Comparison of ENCODE assay signal across 16 cellular contexts in genomic region chr6:136036071-136036380, GRCh38.
DNase-seq lines count a peak whose midpoint lies in the region; ATAC-seq lines count a peak whose summit lies in the region.
"Had no signal": no experiment of that assay in that cellular context is flagged by ENCODE, and none has a peak within 500 bp of the region (broad histone marks: within the 10 kb centered on the region; RNA-seq: fewer than 3 reads in every experiment).

No MANE protein-coding gene starts in this region.

- H3K4me3 Mint-ChIP-seq in CD4-positive, alpha-beta memory T cell, result no peak overlapping the region
- H3K4me3 Mint-ChIP-seq: activated CD4-positive, alpha-beta T cell treated with anti-CD3 and anti-CD28 coated beads, Interleukin-2, amount 10 ng/mL, durations not matched to agents 24 days and 14 days; activated naive CD4-positive, alpha-beta T cell treated with anti-CD3 and anti-CD28 coated beads, Interleukin-2, amount 50 U/mL, for 24 hours; CD4-positive, alpha-beta T cell had no signal

- H4K91ac ChIP-seq in mesenchymal stem cell (ENCODE audit: low read length), result no peak overlapping the region

- no peaks in the 10 kb centered on the region for H4K20me1 ChIP-seq in GM23248 (ENCODE audit: insufficient read depth)

- H3F3A ChIP-seq in GM23248 (ENCODE audit: insufficient read depth), result peaks cover 36% of the 10 kb centered on the region

- H3K79me1 ChIP-seq in mesenchymal stem cell (replicated peaks; ENCODE audit: low read length, poor library complexity, severe bottlenecking), result peaks cover 2% of the 10 kb centered on the region

- H3K18ac ChIP-seq in mesenchymal stem cell (ENCODE audit: low read depth in 1 of 2, low read length in 2 of 2), result no peak overlapping the region

- 98 to 100% methylated on average over 2 of the region's 2 CpGs for WGBS in GM23248 (ENCODE audit: low coverage in 1 of 2, low lambda C conversion rate in 2 of 2, missing lambda C conversion rate in 2 of 2), 2 experiments
- 100% methylated on average over 1 of the region's 2 CpGs for WGBS in mesenchymal stem cell

- no peak overlapping the region for H2AK5ac ChIP-seq in mesenchymal stem cell (ENCODE audit: low read length, severe bottlenecking)

- no peaks in the 10 kb centered on the region for H3K9me3 Mint-ChIP-seq in CD4-positive, alpha-beta memory T cell
- H3K9me3 Mint-ChIP-seq: activated CD4-positive, alpha-beta T cell treated with anti-CD3 and anti-CD28 coated beads, Interleukin-2, amount 10 ng/mL, durations not matched to agents 24 days and 14 days; activated naive CD4-positive, alpha-beta T cell treated with anti-CD3 and anti-CD28 coated beads, Interleukin-2, amount 50 U/mL, for 24 hours; CD4-positive, alpha-beta T cell had no signal

- no peak overlapping the region for H4K8ac ChIP-seq in mesenchymal stem cell (ENCODE audit: low read length)

- intact Hi-C loops in CD4-positive, alpha-beta memory T cell (cut with micrococcal nuclease), result no loop called here

- H3K9me3 ChIP-seq in GM23248 (ENCODE audit: low read depth) (no peaks in the 10 kb centered on the region), mesenchymal stem cell (ENCODE audit: control insufficient read depth, low read length) (no peaks in the 10 kb centered on the region), subcutaneous abdominal adipose tissue (ENCODE audit: control insufficient read depth in 5 of 5, low read length in 5 of 5) (no peaks in the 10 kb centered on the region)
- H3K9me3 ChIP-seq in CD4-positive, alpha-beta memory T cell (ENCODE audit: control insufficient read depth in 1 of 2, low read length in 2 of 2), result no peaks in the 10 kb centered on the region
- H3K9me3 ChIP-seq: lower lobe of right lung had no signal

- ATAC-seq in HG03139 (IDR thresholded peaks at IDR 0.05; ENCODE audit: unreplicated experiment), result no peak
- ATAC-seq: lower lobe of right lung had no signal

- H2BK15ac ChIP-seq in mesenchymal stem cell (ENCODE audit: low read depth, poor library complexity, severe bottlenecking), result no peak overlapping the region

- H2AFZ ChIP-seq in GM23248 (peak overlapping the region; percentile 42; the same call in 1 of the 2 replicates), mesenchymal stem cell (ENCODE audit: low read depth, low read length) (no peak overlapping the region)

- H3K36me3 Mint-ChIP-seq in CD4-positive, alpha-beta memory T cell, result no peaks in the 10 kb centered on the region
- H3K36me3 Mint-ChIP-seq: activated naive CD4-positive, alpha-beta T cell treated with anti-CD3 and anti-CD28 coated beads, Interleukin-2, amount 50 U/mL, for 24 hours had no signal

- H3K79me2 ChIP-seq in GM23248 (ENCODE audit: insufficient read depth), result peaks cover 32% of the 10 kb centered on the region

- no peak for DNase-seq in GM23248
- no peak for DNase-seq in mesenchymal stem cell
- DNase-seq in CD4-positive, alpha-beta memory T cell, result no peak
- no peak for DNase-seq in AML-193 (lab: John Stamatoyannopoulos, UW)
- DNase-seq: activated CD4-positive, alpha-beta T cell treated with anti-CD3 and anti-CD28 coated beads, Interleukin-2, amount 10 ng/mL, durations not matched to agents 24 days and 14 days; CD4-positive, alpha-beta T cell; lower lobe of right lung; NCI-H2029 treated with DMSO at 0.1 percent for 48 hours; NCI-H345; NCI-H748 treated with DMSO at 0.1 percent for 48 hours; RPMI8226 had no signal

- H3K9me2 ChIP-seq in GM23248 (ENCODE audit: insufficient read depth), result no peaks in the 10 kb centered on the region

- CTCF ChIA-PET in CD4-positive, alpha-beta memory T cell (lab: Charles Lee; ENCODE audit: partially characterized antibody), result no interaction called here

- peaks cover 0 to 7% (median 1%) of the 10 kb centered on the region in 4 donors for H3K4me1 Mint-ChIP-seq in CD4-positive, alpha-beta memory T cell
- H3K4me1 Mint-ChIP-seq: activated naive CD4-positive, alpha-beta T cell treated with anti-CD3 and anti-CD28 coated beads, Interleukin-2, amount 50 U/mL, for 24 hours had no signal

- no peak overlapping the region for H3K4ac ChIP-seq in mesenchymal stem cell (ENCODE audit: low read depth in 1 of 2, low read length in 2 of 2)

- H3K23ac ChIP-seq in mesenchymal stem cell (ENCODE audit: low read length in 2 of 2), result no peak overlapping the region

- H3K27ac ChIP-seq in GM23248 (peak overlapping the region; percentile 75), angular gyrus (ENCODE audit: low read depth, low read length) (peak overlapping the region; percentile 54), mesenchymal stem cell (ENCODE audit: low read length, poor library complexity, severe bottlenecking) (no peak overlapping the region), subcutaneous abdominal adipose tissue (ENCODE audit: low read depth, low read length) (peak overlapping the region; percentile 38)
- no peak overlapping the region for H3K27ac ChIP-seq in CD4-positive, alpha-beta memory T cell (ENCODE audit: low read depth, low read length)
- H3K27ac ChIP-seq: VCaP had no signal

- peaks cover 6% of the 10 kb centered on the region in 2 donors for H3K27me3 Mint-ChIP-seq in CD4-positive, alpha-beta memory T cell
- H3K27me3 Mint-ChIP-seq: activated naive CD4-positive, alpha-beta T cell treated with anti-CD3 and anti-CD28 coated beads, Interleukin-2, amount 50 U/mL, for 24 hours; CD4-positive, alpha-beta T cell had no signal

- H3K4me2 ChIP-seq in GM23248 (ENCODE audit: unreplicated experiment), result peak overlapping the region; percentile 23
- no peak overlapping the region for H3K4me2 ChIP-seq in mesenchymal stem cell (ENCODE audit: low read length, poor library complexity, severe bottlenecking)

- in situ Hi-C loops in GM23248 (cut with MboI), result no loop called here

- no peaks in the 10 kb centered on the region for H3K27me3 ChIP-seq in GM23248 (replicated peaks; ENCODE audit: insufficient read depth)
- no peaks in the 10 kb centered on the region for H3K27me3 ChIP-seq in mesenchymal stem cell (ENCODE audit: control insufficient read depth in 1 of 2, insufficient read depth in 1 of 2, low read length in 2 of 2)
- H3K27me3 ChIP-seq in subcutaneous abdominal adipose tissue (ENCODE audit: control insufficient read depth in 5 of 5, insufficient read depth in 4 of 5, low read length in 5 of 5), result no peaks in the 10 kb centered on the region
- no peaks in the 10 kb centered on the region for H3K27me3 ChIP-seq in CD4-positive, alpha-beta memory T cell (ENCODE audit: insufficient read depth, low read length)

- no peak overlapping the region for H3K27ac Mint-ChIP-seq in CD4-positive, alpha-beta memory T cell
- H3K27ac Mint-ChIP-seq: activated CD4-positive, alpha-beta T cell treated with anti-CD3 and anti-CD28 coated beads, Interleukin-2, amount 10 ng/mL, durations not matched to agents 24 days and 14 days; activated naive CD4-positive, alpha-beta T cell treated with anti-CD3 and anti-CD28 coated beads, Interleukin-2, amount 50 U/mL, for 24 hours; CD4-positive, alpha-beta T cell had no signal

- no peak overlapping the region for H2BK12ac ChIP-seq in mesenchymal stem cell (ENCODE audit: low read length in 2 of 2)

- H2BK120ac ChIP-seq in mesenchymal stem cell (ENCODE audit: low read depth, low read length), result no peak overlapping the region

- no peak overlapping the region for H3K9ac ChIP-seq in GM23248
- H3K9ac ChIP-seq in mesenchymal stem cell (ENCODE audit: low read length), result peak overlapping the region; percentile 94
- H3K9ac ChIP-seq in subcutaneous abdominal adipose tissue (ENCODE audit: low read length in 5 of 5), result no peak overlapping the region

- no peak overlapping the region for H3K14ac ChIP-seq in mesenchymal stem cell (ENCODE audit: low read length in 2 of 2)

- POLR2A ChIA-PET in CD4-positive, alpha-beta memory T cell (lab: Charles Lee; ENCODE audit: partially characterized antibody), result no interaction called here

- H3K36me3 ChIP-seq in GM23248 (ENCODE audit: low read depth) (no peaks in the 10 kb centered on the region), mesenchymal stem cell (ENCODE audit: control insufficient read depth in 1 of 2, insufficient read depth in 2 of 2, low read depth in 1 of 2, low read length in 2 of 2) (peaks cover 0 to under 1% of the 10 kb centered on the region in 2 experiments), subcutaneous abdominal adipose tissue (ENCODE audit: control insufficient read depth in 5 of 5, insufficient read depth in 5 of 5, low read length in 5 of 5) (no peaks in the 10 kb centered on the region)
- H3K36me3 ChIP-seq in CD4-positive, alpha-beta memory T cell (ENCODE audit: insufficient read depth, low read length), result no peaks in the 10 kb centered on the region
- H3K36me3 ChIP-seq: lower lobe of right lung had no signal

- no peak overlapping the region for H3K4me3 ChIP-seq in GM23248
- H3K4me3 ChIP-seq in mesenchymal stem cell (ENCODE audit: insufficient read depth in 1 of 2, low read depth in 1 of 2, low read length in 2 of 2), result peak overlapping the region in 1 of 2 experiments; percentile 97
- no peak overlapping the region for H3K4me3 ChIP-seq in subcutaneous abdominal adipose tissue (ENCODE audit: low read depth in 1 of 5, low read length in 5 of 5)
- no peak overlapping the region for H3K4me3 ChIP-seq in CD4-positive, alpha-beta memory T cell (ENCODE audit: low read length in 2 of 2)
- H3K4me3 ChIP-seq: lower lobe of right lung had no signal

- no peak overlapping the region for H2BK5ac ChIP-seq in mesenchymal stem cell (ENCODE audit: low read depth, low read length, poor library complexity, severe bottlenecking)

- H3K4me1 ChIP-seq in GM23248 (ENCODE audit: insufficient read depth) (peaks cover 64% of the 10 kb centered on the region), mesenchymal stem cell (ENCODE audit: control insufficient read depth, insufficient read depth, low read depth, low read length) (peaks cover 7% of the 10 kb centered on the region), subcutaneous abdominal adipose tissue (ENCODE audit: control insufficient read depth in 5 of 5, insufficient read depth in 5 of 5, low read length in 5 of 5) (peaks cover 2 to 60% (median 31%) of the 10 kb centered on the region in 5 donors)
- H3K4me1 ChIP-seq in CD4-positive, alpha-beta memory T cell (ENCODE audit: insufficient read depth, low read length), result no peaks in the 10 kb centered on the region

Comparison
In these comparisons a context has a peak if more than half of its experiments do, and no peak if none do; other contexts are left out.
1. H3K27ac ChIP-seq: peak in GM23248 (single experiment), angular gyrus (single experiment) and subcutaneous abdominal adipose tissue (single experiment); none in mesenchymal stem cell (single experiment) and CD4-positive, alpha-beta memory T cell (single experiment).